ENCODE assay signal across 8 cellular contexts in genomic region chr16:48156790-48157209, GRCh38. TPM values are rescaled to one million over a fixed set of nuclear protein-coding genes. Genes with fewer than 3 reads are reported as not detected.
DNase-seq lines count a peak whose midpoint lies in the region; ATAC-seq and TF ChIP-seq lines count a peak whose summit lies in the region.

No MANE protein-coding gene starts in this region.

- no peak overlapping the region for H3K4me3 Mint-ChIP-seq in activated T-cell treated with anti-CD3 and anti-CD28 coated beads, Interleukin-2, amount 50 U/mL, for 72 hours
- H3K4me3 Mint-ChIP-seq in nephron: no peak overlapping the region
- no peak overlapping the region for H3K4me3 Mint-ChIP-seq in stimulated activated effector memory CD8-positive, alpha-beta T cell treated with anti-CD3 and anti-CD28 coated beads, Interleukin-12 subunit alpha, Interleukin-12 subunit beta, amount 100 ng/mL, for 72 hours

- peaks cover 0 to 3% of the 10 kb centered on the region in 2 donors for H3K36me3 Mint-ChIP-seq in activated T-cell treated with anti-CD3 and anti-CD28 coated beads, Interleukin-2, amount 50 U/mL, for 72 hours (ENCODE audit: insufficient read depth in 2 of 2)
- H3K36me3 Mint-ChIP-seq in nephron (ENCODE audit: low read depth): no peaks in the 10 kb centered on the region
- H3K36me3 Mint-ChIP-seq in stimulated activated effector memory CD8-positive, alpha-beta T cell treated with anti-CD3 and anti-CD28 coated beads, Interleukin-12 subunit alpha, Interleukin-12 subunit beta, amount 100 ng/mL, for 72 hours: peaks cover 11% of the 10 kb centered on the region

- H3K27ac Mint-ChIP-seq in activated T-cell treated with anti-CD3 and anti-CD28 coated beads, Interleukin-2, amount 50 U/mL, for 72 hours: no peak overlapping the region
- H3K27ac Mint-ChIP-seq in nephron: no peak overlapping the region
- peak overlapping the region; percentile 86 for H3K27ac Mint-ChIP-seq in stimulated activated effector memory CD8-positive, alpha-beta T cell treated with anti-CD3 and anti-CD28 coated beads, Interleukin-12 subunit alpha, Interleukin-12 subunit beta, amount 100 ng/mL, for 72 hours

- peak overlapping the region; percentile 17 for H3K4me2 ChIP-seq in fibroblast of lung (ENCODE audit: extremely low read depth, insufficient read depth, low read length)

- H3K4me3 ChIP-seq in GM12865 (ENCODE audit: low read depth, low read length) (no peak overlapping the region), Panc1 (ENCODE audit: low read depth in 2 of 2, low read length in 2 of 2) (no peak overlapping the region), fibroblast of lung (replicated peaks in 1 of 4; ENCODE audit: control extremely low read depth in 1 of 4, insufficient read depth in 1 of 4, low read depth in 3 of 4, low read length in 4 of 4) (no peak overlapping the region)

- in situ Hi-C loops in Panc1 (cut with HindIII; ENCODE audit: low pct_unique_long_range_greater_than_20kb, low sequenced_read_pairs): no loop called here

- H3K4me1 Mint-ChIP-seq in activated T-cell treated with anti-CD3 and anti-CD28 coated beads, Interleukin-2, amount 50 U/mL, for 72 hours (ENCODE audit: low read depth): peaks cover 28% of the 10 kb centered on the region
- no peaks in the 10 kb centered on the region for H3K4me1 Mint-ChIP-seq in nephron
- peaks cover 22% of the 10 kb centered on the region for H3K4me1 Mint-ChIP-seq in stimulated activated effector memory CD8-positive, alpha-beta T cell treated with anti-CD3 and anti-CD28 coated beads, Interleukin-12 subunit alpha, Interleukin-12 subunit beta, amount 100 ng/mL, for 72 hours

- peak; percentile 84 for ATAC-seq in Panc1
- peak in 1 of 2 donors; percentile 35 for ATAC-seq in activated T-cell treated with anti-CD3 and anti-CD28 coated beads, Interleukin-2, amount 50 U/mL, for 72 hours (replicated peaks in 1 of 2)
- peak; percentile 42 for ATAC-seq in stimulated activated effector memory CD8-positive, alpha-beta T cell treated with anti-CD3 and anti-CD28 coated beads, Interleukin-12 subunit alpha, Interleukin-12 subunit beta, amount 100 ng/mL, for 72 hours
- no peak for ATAC-seq in HG02870 (IDR thresholded peaks at IDR 0.05; ENCODE audit: unreplicated experiment)

- H3K9me3 ChIP-seq in Panc1 (ENCODE audit: control insufficient read depth, insufficient read depth, low read depth, low read length): no peaks in the 10 kb centered on the region
- H3K9me3 ChIP-seq in fibroblast of lung (ENCODE audit: control insufficient read depth, insufficient read depth, low read depth, low read length): no peaks in the 10 kb centered on the region

- no peaks in the 10 kb centered on the region for H3K79me2 ChIP-seq in fibroblast of lung (ENCODE audit: control insufficient read depth, insufficient read depth, low read length)

- H3K9me3 Mint-ChIP-seq in activated T-cell treated with anti-CD3 and anti-CD28 coated beads, Interleukin-2, amount 50 U/mL, for 72 hours: no peaks in the 10 kb centered on the region
- no peaks in the 10 kb centered on the region for H3K9me3 Mint-ChIP-seq in nephron
- no peaks in the 10 kb centered on the region for H3K9me3 Mint-ChIP-seq in stimulated activated effector memory CD8-positive, alpha-beta T cell treated with anti-CD3 and anti-CD28 coated beads, Interleukin-12 subunit alpha, Interleukin-12 subunit beta, amount 100 ng/mL, for 72 hours

- no peaks in the 10 kb centered on the region for H4K20me1 ChIP-seq in fibroblast of lung (ENCODE audit: control insufficient read depth, extremely low read depth, insufficient read depth, low read length)

- no peaks in the 10 kb centered on the region for H3K27me3 ChIP-seq in Panc1 (ENCODE audit: control insufficient read depth, insufficient read depth, low read length)
- H3K27me3 ChIP-seq in fibroblast of lung (ENCODE audit: control insufficient read depth, insufficient read depth, low read length): no peaks in the 10 kb centered on the region

- DNase-seq in GM12865 (ENCODE audit: low read depth) (peak; percentile 83), HUDEP-2 (lab: John Stamatoyannopoulos, UW; ENCODE audit: unreplicated experiment in 76 of 76) (peak in 66 of 76 experiments; percentile 9 to 78 (median 45)), Panc1 (ENCODE audit: low read depth, low spot score) (no peak), fibroblast of lung (ENCODE audit: low read depth in 2 of 2) (peak; percentile 72 to 83)
- DNase-seq in activated T-cell treated with anti-CD3 and anti-CD28 coated beads, Interleukin-2, amount 50 U/mL, for 72 hours: peak; percentile 84 to 89
- DNase-seq in stimulated activated effector memory CD8-positive, alpha-beta T cell treated with anti-CD3 and anti-CD28 coated beads, Interleukin-12 subunit alpha, Interleukin-12 subunit beta, amount 100 ng/mL, for 72 hours (ENCODE audit: low spot score in 2 of 2): peak; percentile 76 to 90

- peak; percentile 94 for TF ChIP-seq CTCF in GM12865 (IDR thresholded peaks at IDR 0.05; ENCODE audit: insufficient read depth, low read depth, low read length, missing control alignments)
- peak; percentile 91 for TF ChIP-seq CTCF in Panc1 (IDR thresholded peaks at IDR 0.05)
- peak; percentile 78 to 93 for TF ChIP-seq CTCF in fibroblast of lung (conservative IDR thresholded peaks at IDR 0.05 in 1 of 2, IDR thresholded peaks at IDR 0.05 in 1 of 2; ENCODE audit: low read depth in 1 of 2, low read length in 2 of 2)
- peak; percentile 84 to 92 (median 92) for TF ChIP-seq CTCF in nephron (IDR thresholded peaks at IDR 0.05; ENCODE audit: unreplicated experiment in 3 of 3)

- BruUV-seq in Panc1 (replicated peaks; lab: Mats Ljungman, UMichigan): no TSS peak

- H3K36me3 ChIP-seq in Panc1 (ENCODE audit: control insufficient read depth, insufficient read depth, low read length) (no peaks in the 10 kb centered on the region), fibroblast of lung (ENCODE audit: control insufficient read depth, insufficient read depth, low read length) (no peaks in the 10 kb centered on the region)

- H3K27ac ChIP-seq in Panc1 (ENCODE audit: low read length) (peak overlapping the region; percentile 61; the same call in 1 of the 2 replicates), fibroblast of lung (ENCODE audit: insufficient read depth, low read length) (no peak overlapping the region)

- no peak overlapping the region for H3K9ac ChIP-seq in fibroblast of lung (ENCODE audit: insufficient read depth, low read length)

- H3K27me3 Mint-ChIP-seq in activated T-cell treated with anti-CD3 and anti-CD28 coated beads, Interleukin-2, amount 50 U/mL, for 72 hours (ENCODE audit: low read depth): peaks cover 71% of the 10 kb centered on the region
- peaks cover 42% of the 10 kb centered on the region for H3K27me3 Mint-ChIP-seq in nephron (ENCODE audit: low read depth)

- H2AFZ ChIP-seq in fibroblast of lung (ENCODE audit: low read length): no peak overlapping the region

- POLR2A ChIA-PET in Panc1 (lab: Charles Lee): no interaction called here

- H3K4me1 ChIP-seq in Panc1 (ENCODE audit: control insufficient read depth, insufficient read depth, low read length) (peaks cover 2% of the 10 kb centered on the region; the same call in 1 of the 2 replicates), fibroblast of lung (ENCODE audit: control insufficient read depth, extremely low read depth, insufficient read depth, low read length) (no peaks in the 10 kb centered on the region)

- CTCF ChIA-PET in Panc1 (lab: Charles Lee): no interaction called here

- intact Hi-C loops in Panc1 (cut with micrococcal nuclease; ENCODE audit: unreplicated experiment): loop anchor here (10.0 kb wide), 1 partner anchor 1112 kb away; no protein-coding TSS in a partner anchor

RNA-seq across cellular contexts. Expression of gene ABCC12, which starts 1.0 kb away (rescaled TPM):
- not detected for total RNA-seq in Panc1 (2021; ENCODE audit: unreplicated experiment)
- not detected for polyA plus RNA-seq in Panc1 (2012; ENCODE audit: insufficient read length)
- total RNA-seq in activated T-cell treated with anti-CD3 and anti-CD28 coated beads, Interleukin-2, amount 50 U/mL, for 72 hours: not detected
- total RNA-seq in fibroblast of lung: not detected in 2 replicates
- polyA plus RNA-seq in fibroblast of lung: not detected in 2 replicates
- not detected in 2 replicates for polyA plus RNA-seq in fibroblast of lung (2012)
- not detected in 2 replicates for polyA minus RNA-seq in fibroblast of lung (ENCODE audit: low replicate concordance)
